In the genomic region with DNA sequence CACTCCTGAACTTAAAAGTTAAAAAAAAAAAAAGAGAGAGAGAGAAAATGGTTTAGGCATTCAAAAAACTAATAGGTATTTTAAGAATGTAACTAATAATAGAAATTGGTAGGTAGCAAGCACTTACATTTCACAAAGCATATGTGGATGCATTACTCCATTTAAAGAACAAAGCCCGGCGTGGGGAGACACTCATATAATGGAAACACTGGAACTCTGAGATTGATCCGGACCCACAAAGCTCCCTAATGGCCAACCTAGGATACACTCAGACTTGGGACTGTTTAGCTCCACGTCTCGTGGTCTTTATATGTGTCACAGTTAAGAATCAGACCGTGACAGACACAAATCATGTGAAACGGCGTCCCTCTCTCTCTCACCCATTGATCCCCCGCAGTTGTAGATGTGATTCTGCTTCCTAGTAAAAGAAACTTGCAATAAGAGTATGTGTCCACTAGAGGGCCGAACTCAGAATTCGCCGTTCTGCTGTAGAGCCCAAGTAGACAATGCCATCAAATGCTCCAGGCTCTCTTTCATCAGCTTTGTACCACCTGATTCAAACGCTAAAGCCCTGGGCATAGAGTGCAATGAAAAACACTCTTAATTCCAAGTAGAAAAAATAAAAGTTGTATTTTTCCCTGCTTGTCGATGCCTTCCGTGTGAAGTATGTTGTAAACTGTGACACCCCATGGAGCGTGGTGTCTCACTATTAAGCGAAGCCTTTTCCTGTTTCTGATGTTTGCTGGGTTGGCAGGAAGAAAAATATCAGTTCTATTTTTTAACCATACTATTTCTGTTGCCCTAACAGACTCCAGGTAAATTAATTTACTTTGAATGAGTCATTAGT, we compare ENCODE assay signal across 9 cellular contexts.
A peak's percentile ranks its signal among the peaks of the same experiment; 100 is the strongest.
DNase-seq lines count a peak whose midpoint lies in the region; ATAC-seq lines count a peak whose summit lies in the region.
"Had no signal": no experiment of that assay in that cellular context is flagged by ENCODE, and none has a peak within 500 bp of the region (broad histone marks: within the 10 kb centered on the region; RNA-seq: fewer than 3 reads in every experiment).

No MANE protein-coding gene starts in this region.

- no peak overlapping the region for H2BK120ac ChIP-seq in trophoblast cell (ENCODE audit: insufficient read depth, low read length, poor library complexity)

- ATAC-seq in HG03108 (IDR thresholded peaks at IDR 0.05; ENCODE audit: unreplicated experiment), result peak; percentile 79

- no peak overlapping the region for H3K4me3 ChIP-seq in trophoblast cell (ENCODE audit: low read depth, low read length)

- WGBS in trophoblast cell (ENCODE audit: extremely low coverage, insufficient coverage, insufficient read length), result no CpG with 5 or more reads among the region's 17 CpGs

- H3K14ac ChIP-seq in trophoblast cell (ENCODE audit: low read length), result no peak overlapping the region

- H2BK12ac ChIP-seq in trophoblast cell (ENCODE audit: low read length), result no peak overlapping the region

- H3K4me2 ChIP-seq in trophoblast cell (ENCODE audit: low read length), result peak overlapping the region; percentile 52

- H3K27ac Mint-ChIP-seq in activated CD4-positive, alpha-beta memory T cell treated with anti-CD3 and anti-CD28 coated beads for 36 hours, result no peak overlapping the region
- H3K27ac Mint-ChIP-seq: dendritic cell treated with granulocyte-macrophage colony-stimulating factor and Interleukin-4, amounts not matched to agents 40 ng/mL and 50 ng/mL, for 4 days had no signal

- no peaks in the 10 kb centered on the region for H3K27me3 Mint-ChIP-seq in activated CD4-positive, alpha-beta memory T cell treated with anti-CD3 and anti-CD28 coated beads for 36 hours
- H3K27me3 Mint-ChIP-seq: dendritic cell treated with granulocyte-macrophage colony-stimulating factor and Interleukin-4, amounts not matched to agents 40 ng/mL and 50 ng/mL, for 4 days had no signal

- no peak overlapping the region for H4K91ac ChIP-seq in trophoblast cell (ENCODE audit: low read depth, low read length)

- H3K27me3 ChIP-seq in trophoblast cell (ENCODE audit: insufficient read depth, low read length), result no peaks in the 10 kb centered on the region

- intact Hi-C loops in activated CD4-positive, alpha-beta memory T cell treated with anti-CD3 and anti-CD28 coated beads for 36 hours (cut with micrococcal nuclease), result no loop called here
- intact Hi-C loops in head of caudate nucleus (cut with DNase I), result no loop called here

- no peaks in the 10 kb centered on the region for H3K4me1 ChIP-seq in trophoblast cell (ENCODE audit: control insufficient read depth in 1 of 2, insufficient read depth in 2 of 2, low read length in 2 of 2)

- no peak overlapping the region for H2AK5ac ChIP-seq in trophoblast cell (ENCODE audit: low read length)

- no peak overlapping the region for H3K9ac ChIP-seq in trophoblast cell (ENCODE audit: low read length)

- H2BK5ac ChIP-seq in trophoblast cell (ENCODE audit: low read depth, low read length, poor library complexity), result no peak overlapping the region

- DNase-seq in DMS153 treated with DMSO at 0.1 percent for 48 hours (lab: John Stamatoyannopoulos, UW; ENCODE audit: unreplicated experiment), result peak; percentile 59
- DNase-seq in GM19238 (ENCODE audit: insufficient read length, low spot score), result peak; percentile 5
- DNase-seq in NCI-H2081 treated with DMSO at 0.1 percent for 48 hours (lab: John Stamatoyannopoulos, UW), result peak; percentile 33
- peak; percentile 34 for DNase-seq in activated CD4-positive, alpha-beta memory T cell treated with anti-CD3 and anti-CD28 coated beads for 36 hours
- peak in 38 of 42 donors; percentile 2 to 77 (median 36) for DNase-seq in head of caudate nucleus
- DNase-seq in trophoblast cell, result peak; percentile 15 to 78
- no peak for DNase-seq in 8988T

- no peak overlapping the region for H3K4ac ChIP-seq in trophoblast cell (ENCODE audit: low read depth, low read length)

- no peak overlapping the region for H3K18ac ChIP-seq in trophoblast cell (ENCODE audit: low read length)

- no peak overlapping the region for H4K12ac ChIP-seq in trophoblast cell (ENCODE audit: low read depth, low read length)

- H3K23ac ChIP-seq in trophoblast cell (ENCODE audit: low read length), result no peak overlapping the region

- POLR2A ChIA-PET in activated CD4-positive, alpha-beta memory T cell treated with anti-CD3 and anti-CD28 coated beads for 36 hours (lab: Charles Lee), result interaction anchor here (0.6 kb wide), 1 partner anchor 225 kb away, joined by 3 read pairs; no protein-coding TSS in a partner anchor

- CTCF ChIA-PET in activated CD4-positive, alpha-beta memory T cell treated with anti-CD3 and anti-CD28 coated beads for 36 hours (lab: Charles Lee), result interaction anchor here (0.6 to 1.5 kb wide), 4 partner anchors 36 to 1186 kb away, joined by 3 read pairs; no protein-coding TSS in a partner anchor

- H3K27ac ChIP-seq in trophoblast cell (ENCODE audit: low read depth, low read length), result no peak overlapping the region

- no peaks in the 10 kb centered on the region for H3K9me3 Mint-ChIP-seq in activated CD4-positive, alpha-beta memory T cell treated with anti-CD3 and anti-CD28 coated beads for 36 hours
- H3K9me3 Mint-ChIP-seq: dendritic cell treated with granulocyte-macrophage colony-stimulating factor and Interleukin-4, amounts not matched to agents 40 ng/mL and 50 ng/mL, for 4 days had no signal

- no peaks in the 10 kb centered on the region for H3K9me3 ChIP-seq in trophoblast cell (ENCODE audit: insufficient read depth, low read depth, low read length)

- no peak overlapping the region for H3K4me3 Mint-ChIP-seq in activated CD4-positive, alpha-beta memory T cell treated with anti-CD3 and anti-CD28 coated beads for 36 hours
- H3K4me3 Mint-ChIP-seq: dendritic cell treated with granulocyte-macrophage colony-stimulating factor and Interleukin-4, amounts not matched to agents 40 ng/mL and 50 ng/mL, for 4 days had no signal

- H4K8ac ChIP-seq in trophoblast cell (ENCODE audit: low read depth, low read length), result no peak overlapping the region

- H3K36me3 Mint-ChIP-seq in activated CD4-positive, alpha-beta memory T cell treated with anti-CD3 and anti-CD28 coated beads for 36 hours, result no peaks in the 10 kb centered on the region

- H3K79me1 ChIP-seq in trophoblast cell (ENCODE audit: low read length), result no peaks in the 10 kb centered on the region

- no peaks in the 10 kb centered on the region for H3K36me3 ChIP-seq in trophoblast cell (ENCODE audit: control insufficient read depth in 1 of 2, insufficient read depth in 2 of 2, low read length in 2 of 2)

- H3K79me2 ChIP-seq in trophoblast cell (ENCODE audit: control insufficient read depth, insufficient read depth, low read length, poor library complexity), result no peaks in the 10 kb centered on the region

- no peak overlapping the region for H2AFZ ChIP-seq in trophoblast cell (ENCODE audit: insufficient read depth, low read length, poor library complexity)

- H3K4me1 Mint-ChIP-seq in activated CD4-positive, alpha-beta memory T cell treated with anti-CD3 and anti-CD28 coated beads for 36 hours (ENCODE audit: low read depth), result peaks cover 3% of the 10 kb centered on the region
